Comparison of ENCODE assay signal across 10 cellular contexts in the genomic region with DNA sequence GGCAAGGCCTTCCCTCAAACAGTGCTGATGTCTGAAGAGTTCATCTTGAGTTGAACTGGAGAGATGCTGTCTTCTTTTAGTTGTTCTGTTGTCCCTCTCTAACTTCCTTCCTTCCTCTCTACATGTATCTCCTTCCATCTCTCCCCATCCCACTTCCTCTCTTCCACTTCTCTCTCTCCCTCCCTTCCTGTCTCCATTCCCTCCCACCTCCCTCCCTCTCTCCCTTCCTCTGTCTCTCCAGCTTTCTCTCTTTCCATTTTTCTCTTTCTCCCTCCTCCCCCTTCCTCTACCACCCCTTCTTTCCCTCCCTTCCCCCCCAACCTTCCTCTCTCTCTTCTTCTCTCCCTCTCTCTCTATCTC. TPM values are rescaled to one million over a fixed set of nuclear protein-coding genes. Genes with fewer than 3 reads are reported as not detected.
DNase-seq lines count a peak whose midpoint lies in the region; ATAC-seq and TF ChIP-seq lines count a peak whose summit lies in the region.
"Had no signal": no experiment of that assay in that cellular context is flagged by ENCODE, and none has a peak within 500 bp of the region (broad histone marks: within the 10 kb centered on the region; RNA-seq: fewer than 3 reads in every experiment).

No MANE protein-coding gene starts in this region.

- H3K4me1 ChIP-seq in SK-N-SH (ENCODE audit: control insufficient read depth in 1 of 2, insufficient read depth in 2 of 2, low read depth in 1 of 2, low read length in 1 of 2) (peaks cover 14 to 17% of the 10 kb centered on the region in 2 experiments), uterus (peaks cover 9 to 21% of the 10 kb centered on the region in 2 donors)

- no peaks in the 10 kb centered on the region for H3K9me3 Mint-ChIP-seq in osteocyte (ENCODE audit: unreplicated experiment)

- POLR2A ChIA-PET in SK-N-SH (lab: Yijun Ruan, JAX): no interaction called here

- H3K27me3 ChIP-seq in SK-N-SH (ENCODE audit: insufficient read depth) (no peaks in the 10 kb centered on the region), uterus (no peaks in the 10 kb centered on the region)

- H4K20me1 ChIP-seq in SK-N-SH (ENCODE audit: insufficient read depth): no peaks in the 10 kb centered on the region

- no peak for TF ChIP-seq CTCF in SK-N-SH (IDR thresholded peaks at IDR 0.05)
- no peak for TF ChIP-seq CTCF in osteocyte (IDR thresholded peaks at IDR 0.05)
- TF ChIP-seq CTCF in uterus (IDR thresholded peaks at IDR 0.05): no peak

- H3K36me3 ChIP-seq in SK-N-SH (replicated peaks in 1 of 2; ENCODE audit: control insufficient read depth in 1 of 2, insufficient read depth in 2 of 2, low read length in 1 of 2) (no peaks in the 10 kb centered on the region), uterus (no peaks in the 10 kb centered on the region)

- peak overlapping the region; percentile 31 for H3K4me3 Mint-ChIP-seq in osteocyte (ENCODE audit: unreplicated experiment)

- H3K27me3 Mint-ChIP-seq in osteocyte (ENCODE audit: unreplicated experiment): no peaks in the 10 kb centered on the region

- H3K9me3 ChIP-seq in SK-N-SH: no peaks in the 10 kb centered on the region
- H3K9me3 ChIP-seq in uterus: no peaks in the 10 kb centered on the region

- H2AFZ ChIP-seq in SK-N-SH (ENCODE audit: low read depth): peak overlapping the region; percentile 90

- H3K27ac ChIP-seq in SK-N-SH (ENCODE audit: low read depth in 2 of 2, low read length in 1 of 2) (peak overlapping the region; percentile 82 to 94), uterus (peak overlapping the region; percentile 83 to 89)

- H3F3A ChIP-seq in SK-N-SH (replicated peaks; ENCODE audit: insufficient read depth): peaks cover 20% of the 10 kb centered on the region

- no peak for DNase-seq in SK-N-SH
- no peak for DNase-seq in Right ventricle myocardium superior
- DNase-seq in osteocyte (ENCODE audit: extremely low spot score, unreplicated experiment): no peak
- no peak for DNase-seq in uterus
- no peak for DNase-seq in activated T-cell treated with anti-CD3 and anti-CD28 coated beads, Interleukin-2, amount 50 U/mL, for 1 hour
- no peak for DNase-seq in NOMO-1 (lab: John Stamatoyannopoulos, UW; ENCODE audit: unreplicated experiment in 2 of 2)
- no peak for DNase-seq in T-helper 9 cell
- DNase-seq: hippocampal formation, KBM-7, NCI-H187 had no signal

- H3K4me3 ChIP-seq in SK-N-SH (ENCODE audit: low read depth in 2 of 2, low read length in 1 of 2) (no peak overlapping the region), uterus (no peak overlapping the region)

- H3K9me2 ChIP-seq in SK-N-SH: no peaks in the 10 kb centered on the region

- TF ChIP-seq EP300 in SK-N-SH (IDR thresholded peaks at IDR 0.05; ENCODE audit: borderline replicate concordance in 1 of 2, low read depth in 1 of 2, low read length in 1 of 2): no peak

- TF ChIP-seq POLR2A in uterus (IDR thresholded peaks at IDR 0.05): no peak

- CTCF ChIA-PET in SK-N-SH (lab: Yijun Ruan, JAX): interaction anchor here (1.0 kb wide), 1 partner anchor 197 kb away, joined by 4 read pairs; no protein-coding TSS in a partner anchor

- peak overlapping the region; percentile 94 for H3K27ac Mint-ChIP-seq in osteocyte (ENCODE audit: unreplicated experiment)

- H3K79me2 ChIP-seq in SK-N-SH (ENCODE audit: insufficient read depth): no peaks in the 10 kb centered on the region

- H3K36me3 Mint-ChIP-seq in osteocyte (ENCODE audit: unreplicated experiment): no peaks in the 10 kb centered on the region

- TF ChIP-seq RAD21 in SK-N-SH (IDR thresholded peaks at IDR 0.05; ENCODE audit: low read length): no peak

- H3K4me1 Mint-ChIP-seq in osteocyte (ENCODE audit: unreplicated experiment): peaks cover 31% of the 10 kb centered on the region

- H3K9ac ChIP-seq in SK-N-SH: peak overlapping the region; percentile 64; the same call in 1 of the 2 replicates

- peak; percentile 34 for ATAC-seq in Right ventricle myocardium superior (ENCODE audit: poor library complexity)

- intact Hi-C loops in Right ventricle myocardium superior (cut with DNase I) (no loop called here), uterus (cut with DNase I; ENCODE audit: low total_unique reads) (no loop called here)

- peak overlapping the region; percentile 53 for H3K4me2 ChIP-seq in SK-N-SH

TF ChIP-seq in SK-N-SH, 30 proteins besides CTCF, POLR2A, EP300 and RAD21:
- TF ChIP-seq RXRA (IDR thresholded peaks at IDR 0.05; ENCODE audit: borderline replicate concordance, low read depth) (no peak), YY1 (IDR thresholded peaks at IDR 0.05; ENCODE audit: low read depth) (no peak)
TF ChIP-seq in SK-N-SH: peak in this region for 0.

RNA-seq across cellular contexts. Expression of gene TNS3, which starts 40.7 kb away (rescaled TPM):
- polyA plus RNA-seq in SK-N-SH (2012; rRNA removed): 68.8 and 72.3 TPM in 2 replicates
- polyA plus RNA-seq in SK-N-SH (2012; cell fraction: cytosol; rRNA removed): 48.8 and 60.8 TPM in 2 replicates
- polyA plus RNA-seq in SK-N-SH (2012; cell fraction: nucleus; rRNA removed): 141 and 170 TPM in 2 replicates
- total RNA-seq in Right ventricle myocardium superior (43.2 TPM), osteocyte (93.8 and 103 TPM in 2 replicates), uterus (100 to 1,000 TPM in 1 of 4 donors, 10 to 100 TPM in 3; 27.2 to 110 (median 47.5) TPM)
